Comparison of ENCODE assay signal across 1 cellular context in the genomic region with DNA sequence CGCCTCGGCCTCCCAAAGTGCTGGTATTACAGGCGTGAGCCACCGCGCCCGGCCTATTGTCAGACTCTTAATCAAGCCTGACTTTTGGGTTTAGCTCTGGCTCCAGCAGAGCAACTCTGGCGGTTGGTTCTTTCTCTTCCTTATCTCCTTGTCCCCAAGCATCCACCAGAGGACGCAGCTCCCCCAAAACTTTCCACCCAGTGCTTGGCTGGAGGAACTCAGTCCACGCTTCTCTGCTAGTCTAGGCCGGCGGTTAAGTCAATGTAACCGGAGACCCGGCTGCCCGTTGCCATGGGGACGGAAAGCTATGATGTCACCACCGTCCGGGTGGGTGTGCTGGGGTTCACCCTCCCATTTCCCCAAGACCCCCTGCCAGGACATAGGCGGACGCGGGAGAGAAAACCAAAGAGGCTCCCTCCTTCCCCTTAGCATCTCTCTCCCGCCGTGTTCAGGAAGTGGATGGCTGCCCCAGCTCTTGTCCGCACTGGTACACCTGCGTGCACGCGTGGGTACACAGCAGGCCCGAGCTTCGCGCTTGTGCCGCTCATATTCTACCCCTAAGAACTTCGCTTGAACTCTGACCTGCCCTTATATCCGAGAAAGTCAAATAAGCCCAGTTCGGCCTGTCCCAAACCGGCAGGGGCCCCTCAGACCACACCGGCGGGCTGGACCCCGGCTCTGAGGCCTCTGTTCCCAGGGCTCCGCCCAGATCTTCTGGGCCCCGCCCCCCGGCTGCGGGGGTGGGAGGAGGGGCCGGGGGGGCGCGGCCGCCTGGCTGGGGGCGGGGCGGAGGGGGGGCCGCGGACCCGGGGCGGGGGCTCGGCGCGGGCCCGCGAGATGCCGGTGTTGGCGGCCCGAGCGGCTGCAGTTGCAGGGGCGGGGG.
TF ChIP-seq lines count a peak whose summit lies in the region.

A gene with protein sequence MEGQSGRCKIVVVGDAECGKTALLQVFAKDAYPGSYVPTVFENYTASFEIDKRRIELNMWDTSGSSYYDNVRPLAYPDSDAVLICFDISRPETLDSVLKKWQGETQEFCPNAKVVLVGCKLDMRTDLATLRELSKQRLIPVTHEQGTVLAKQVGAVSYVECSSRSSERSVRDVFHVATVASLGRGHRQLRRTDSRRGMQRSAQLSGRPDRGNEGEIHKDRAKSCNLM (plus strand): TSS at position 825 of the 883 bp plus-strand sequence. CDS start 117 bp downstream, outside the sequence.

TF ChIP-seq in HepG2, 621 proteins besides CTCF, POLR2A, EP300 and RAD21 (continued from another document and continues in another):
- TF ChIP-seq EED (CRISPR knock-in tag; IDR thresholded peaks at IDR 0.05): no peak
- TF ChIP-seq, protein P1, sequence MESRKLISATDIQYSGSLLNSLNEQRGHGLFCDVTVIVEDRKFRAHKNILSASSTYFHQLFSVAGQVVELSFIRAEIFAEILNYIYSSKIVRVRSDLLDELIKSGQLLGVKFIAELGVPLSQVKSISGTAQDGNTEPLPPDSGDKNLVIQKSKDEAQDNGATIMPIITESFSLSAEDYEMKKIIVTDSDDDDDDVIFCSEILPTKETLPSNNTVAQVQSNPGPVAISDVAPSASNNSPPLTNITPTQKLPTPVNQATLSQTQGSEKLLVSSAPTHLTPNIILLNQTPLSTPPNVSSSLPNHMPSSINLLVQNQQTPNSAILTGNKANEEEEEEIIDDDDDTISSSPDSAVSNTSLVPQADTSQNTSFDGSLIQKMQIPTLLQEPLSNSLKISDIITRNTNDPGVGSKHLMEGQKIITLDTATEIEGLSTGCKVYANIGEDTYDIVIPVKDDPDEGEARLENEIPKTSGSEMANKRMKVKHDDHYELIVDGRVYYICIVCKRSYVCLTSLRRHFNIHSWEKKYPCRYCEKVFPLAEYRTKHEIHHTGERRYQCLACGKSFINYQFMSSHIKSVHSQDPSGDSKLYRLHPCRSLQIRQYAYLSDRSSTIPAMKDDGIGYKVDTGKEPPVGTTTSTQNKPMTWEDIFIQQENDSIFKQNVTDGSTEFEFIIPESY (CRISPR knock-in tag; IDR thresholded peaks at IDR 0.05): peak; percentile 87
- TF ChIP-seq, protein P2, sequence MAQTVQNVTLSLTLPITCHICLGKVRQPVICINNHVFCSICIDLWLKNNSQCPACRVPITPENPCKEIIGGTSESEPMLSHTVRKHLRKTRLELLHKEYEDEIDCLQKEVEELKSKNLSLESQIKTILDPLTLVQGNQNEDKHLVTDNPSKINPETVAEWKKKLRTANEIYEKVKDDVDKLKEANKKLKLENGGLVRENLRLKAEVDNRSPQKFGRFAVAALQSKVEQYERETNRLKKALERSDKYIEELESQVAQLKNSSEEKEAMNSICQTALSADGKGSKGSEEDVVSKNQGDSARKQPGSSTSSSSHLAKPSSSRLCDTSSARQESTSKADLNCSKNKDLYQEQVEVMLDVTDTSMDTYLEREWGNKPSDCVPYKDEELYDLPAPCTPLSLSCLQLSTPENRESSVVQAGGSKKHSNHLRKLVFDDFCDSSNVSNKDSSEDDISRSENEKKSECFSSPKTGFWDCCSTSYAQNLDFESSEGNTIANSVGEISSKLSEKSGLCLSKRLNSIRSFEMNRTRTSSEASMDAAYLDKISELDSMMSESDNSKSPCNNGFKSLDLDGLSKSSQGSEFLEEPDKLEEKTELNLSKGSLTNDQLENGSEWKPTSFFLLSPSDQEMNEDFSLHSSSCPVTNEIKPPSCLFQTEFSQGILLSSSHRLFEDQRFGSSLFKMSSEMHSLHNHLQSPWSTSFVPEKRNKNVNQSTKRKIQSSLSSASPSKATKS (CRISPR knock-in tag; IDR thresholded peaks at IDR 0.05): no peak
- no peak for TF ChIP-seq ZNF850 (CRISPR knock-in tag; conservative IDR thresholded peaks at IDR 0.05)
- no peak for TF ChIP-seq ZNF564 (CRISPR knock-in tag; IDR thresholded peaks at IDR 0.05)
- TF ChIP-seq, protein P3, sequence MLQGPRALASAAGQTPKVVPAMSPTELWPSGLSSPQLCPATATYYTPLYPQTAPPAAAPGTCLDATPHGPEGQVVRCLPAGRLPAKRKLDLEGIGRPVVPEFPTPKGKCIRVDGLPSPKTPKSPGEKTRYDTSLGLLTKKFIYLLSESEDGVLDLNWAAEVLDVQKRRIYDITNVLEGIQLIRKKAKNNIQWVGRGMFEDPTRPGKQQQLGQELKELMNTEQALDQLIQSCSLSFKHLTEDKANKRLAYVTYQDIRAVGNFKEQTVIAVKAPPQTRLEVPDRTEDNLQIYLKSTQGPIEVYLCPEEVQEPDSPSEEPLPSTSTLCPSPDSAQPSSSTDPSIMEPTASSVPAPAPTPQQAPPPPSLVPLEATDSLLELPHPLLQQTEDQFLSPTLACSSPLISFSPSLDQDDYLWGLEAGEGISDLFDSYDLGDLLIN (CRISPR knock-in tag; IDR thresholded peaks at IDR 0.05; ENCODE audit: borderline replicate concordance): no peak
- no peak for TF ChIP-seq ZNF816 (CRISPR knock-in tag; IDR thresholded peaks at IDR 0.05; ENCODE audit: borderline replicate concordance)
- TF ChIP-seq RBM22 (optimal IDR thresholded peaks at IDR 0.05; ENCODE audit: low read length): peak; percentile 54
- TF ChIP-seq, protein P4, sequence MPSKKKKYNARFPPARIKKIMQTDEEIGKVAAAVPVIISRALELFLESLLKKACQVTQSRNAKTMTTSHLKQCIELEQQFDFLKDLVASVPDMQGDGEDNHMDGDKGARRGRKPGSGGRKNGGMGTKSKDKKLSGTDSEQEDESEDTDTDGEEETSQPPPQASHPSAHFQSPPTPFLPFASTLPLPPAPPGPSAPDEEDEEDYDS (CRISPR knock-in tag; IDR thresholded peaks at IDR 0.05): peak; percentile 47; the same call in 1 of the 2 replicates
- TF ChIP-seq ZNF451 (CRISPR knock-in tag; IDR thresholded peaks at IDR 0.05): 0 out of 2 replicates have a peak, but pooled peaks have one; percentile 16
- TF ChIP-seq, protein P5, sequence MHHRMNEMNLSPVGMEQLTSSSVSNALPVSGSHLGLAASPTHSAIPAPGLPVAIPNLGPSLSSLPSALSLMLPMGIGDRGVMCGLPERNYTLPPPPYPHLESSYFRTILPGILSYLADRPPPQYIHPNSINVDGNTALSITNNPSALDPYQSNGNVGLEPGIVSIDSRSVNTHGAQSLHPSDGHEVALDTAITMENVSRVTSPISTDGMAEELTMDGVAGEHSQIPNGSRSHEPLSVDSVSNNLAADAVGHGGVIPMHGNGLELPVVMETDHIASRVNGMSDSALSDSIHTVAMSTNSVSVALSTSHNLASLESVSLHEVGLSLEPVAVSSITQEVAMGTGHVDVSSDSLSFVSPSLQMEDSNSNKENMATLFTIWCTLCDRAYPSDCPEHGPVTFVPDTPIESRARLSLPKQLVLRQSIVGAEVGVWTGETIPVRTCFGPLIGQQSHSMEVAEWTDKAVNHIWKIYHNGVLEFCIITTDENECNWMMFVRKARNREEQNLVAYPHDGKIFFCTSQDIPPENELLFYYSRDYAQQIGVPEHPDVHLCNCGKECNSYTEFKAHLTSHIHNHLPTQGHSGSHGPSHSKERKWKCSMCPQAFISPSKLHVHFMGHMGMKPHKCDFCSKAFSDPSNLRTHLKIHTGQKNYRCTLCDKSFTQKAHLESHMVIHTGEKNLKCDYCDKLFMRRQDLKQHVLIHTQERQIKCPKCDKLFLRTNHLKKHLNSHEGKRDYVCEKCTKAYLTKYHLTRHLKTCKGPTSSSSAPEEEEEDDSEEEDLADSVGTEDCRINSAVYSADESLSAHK (CRISPR knock-in tag; IDR thresholded peaks at IDR 0.05; ENCODE audit: borderline replicate concordance): peak; percentile 87; the same call in 1 of the 2 replicates
- TF ChIP-seq, protein P6, sequence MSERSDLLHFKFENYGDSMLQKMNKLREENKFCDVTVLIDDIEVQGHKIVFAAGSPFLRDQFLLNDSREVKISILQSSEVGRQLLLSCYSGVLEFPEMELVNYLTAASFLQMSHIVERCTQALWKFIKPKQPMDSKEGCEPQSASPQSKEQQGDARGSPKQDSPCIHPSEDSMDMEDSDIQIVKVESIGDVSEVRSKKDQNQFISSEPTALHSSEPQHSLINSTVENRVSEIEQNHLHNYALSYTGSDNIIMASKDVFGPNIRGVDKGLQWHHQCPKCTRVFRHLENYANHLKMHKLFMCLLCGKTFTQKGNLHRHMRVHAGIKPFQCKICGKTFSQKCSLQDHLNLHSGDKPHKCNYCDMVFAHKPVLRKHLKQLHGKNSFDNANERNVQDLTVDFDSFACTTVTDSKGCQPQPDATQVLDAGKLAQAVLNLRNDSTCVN (CRISPR knock-in tag; IDR thresholded peaks at IDR 0.05; ENCODE audit: borderline replicate concordance): peak; percentile 77; the same call in 1 of the 2 replicates
- TF ChIP-seq, protein P7, sequence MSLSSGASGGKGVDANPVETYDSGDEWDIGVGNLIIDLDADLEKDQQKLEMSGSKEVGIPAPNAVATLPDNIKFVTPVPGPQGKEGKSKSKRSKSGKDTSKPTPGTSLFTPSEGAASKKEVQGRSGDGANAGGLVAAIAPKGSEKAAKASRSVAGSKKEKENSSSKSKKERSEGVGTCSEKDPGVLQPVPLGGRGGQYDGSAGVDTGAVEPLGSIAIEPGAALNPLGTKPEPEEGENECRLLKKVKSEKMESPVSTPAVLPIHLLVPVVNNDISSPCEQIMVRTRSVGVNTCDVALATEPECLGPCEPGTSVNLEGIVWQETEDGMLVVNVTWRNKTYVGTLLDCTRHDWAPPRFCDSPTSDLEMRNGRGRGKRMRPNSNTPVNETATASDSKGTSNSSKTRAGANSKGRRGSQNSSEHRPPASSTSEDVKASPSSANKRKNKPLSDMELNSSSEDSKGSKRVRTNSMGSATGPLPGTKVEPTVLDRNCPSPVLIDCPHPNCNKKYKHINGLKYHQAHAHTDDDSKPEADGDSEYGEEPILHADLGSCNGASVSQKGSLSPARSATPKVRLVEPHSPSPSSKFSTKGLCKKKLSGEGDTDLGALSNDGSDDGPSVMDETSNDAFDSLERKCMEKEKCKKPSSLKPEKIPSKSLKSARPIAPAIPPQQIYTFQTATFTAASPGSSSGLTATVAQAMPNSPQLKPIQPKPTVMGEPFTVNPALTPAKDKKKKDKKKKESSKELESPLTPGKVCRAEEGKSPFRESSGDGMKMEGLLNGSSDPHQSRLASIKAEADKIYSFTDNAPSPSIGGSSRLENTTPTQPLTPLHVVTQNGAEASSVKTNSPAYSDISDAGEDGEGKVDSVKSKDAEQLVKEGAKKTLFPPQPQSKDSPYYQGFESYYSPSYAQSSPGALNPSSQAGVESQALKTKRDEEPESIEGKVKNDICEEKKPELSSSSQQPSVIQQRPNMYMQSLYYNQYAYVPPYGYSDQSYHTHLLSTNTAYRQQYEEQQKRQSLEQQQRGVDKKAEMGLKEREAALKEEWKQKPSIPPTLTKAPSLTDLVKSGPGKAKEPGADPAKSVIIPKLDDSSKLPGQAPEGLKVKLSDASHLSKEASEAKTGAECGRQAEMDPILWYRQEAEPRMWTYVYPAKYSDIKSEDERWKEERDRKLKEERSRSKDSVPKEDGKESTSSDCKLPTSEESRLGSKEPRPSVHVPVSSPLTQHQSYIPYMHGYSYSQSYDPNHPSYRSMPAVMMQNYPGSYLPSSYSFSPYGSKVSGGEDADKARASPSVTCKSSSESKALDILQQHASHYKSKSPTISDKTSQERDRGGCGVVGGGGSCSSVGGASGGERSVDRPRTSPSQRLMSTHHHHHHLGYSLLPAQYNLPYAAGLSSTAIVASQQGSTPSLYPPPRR (CRISPR knock-in tag; IDR thresholded peaks at IDR 0.05; ENCODE audit: borderline replicate concordance): peak; percentile 53; the same call in 1 of the 2 replicates
- TF ChIP-seq CHD2 (IDR thresholded peaks at IDR 0.05; ENCODE audit: low read depth, low read length): no peak
- peak; percentile 61 for TF ChIP-seq PHF8 (CRISPR knock-in tag; IDR thresholded peaks at IDR 0.05)
- 0 out of 2 replicates have a peak, but pooled peaks have one; percentile 46 for TF ChIP-seq HOXD1 (CRISPR knock-in tag; IDR thresholded peaks at IDR 0.05)
- no peak for TF ChIP-seq NFE2 (CRISPR knock-in tag; IDR thresholded peaks at IDR 0.05)
- peak; percentile 69; the same call in 1 of the 2 replicates for TF ChIP-seq SMAD3 (CRISPR knock-in tag; IDR thresholded peaks at IDR 0.05)
- TF ChIP-seq, protein P8, sequence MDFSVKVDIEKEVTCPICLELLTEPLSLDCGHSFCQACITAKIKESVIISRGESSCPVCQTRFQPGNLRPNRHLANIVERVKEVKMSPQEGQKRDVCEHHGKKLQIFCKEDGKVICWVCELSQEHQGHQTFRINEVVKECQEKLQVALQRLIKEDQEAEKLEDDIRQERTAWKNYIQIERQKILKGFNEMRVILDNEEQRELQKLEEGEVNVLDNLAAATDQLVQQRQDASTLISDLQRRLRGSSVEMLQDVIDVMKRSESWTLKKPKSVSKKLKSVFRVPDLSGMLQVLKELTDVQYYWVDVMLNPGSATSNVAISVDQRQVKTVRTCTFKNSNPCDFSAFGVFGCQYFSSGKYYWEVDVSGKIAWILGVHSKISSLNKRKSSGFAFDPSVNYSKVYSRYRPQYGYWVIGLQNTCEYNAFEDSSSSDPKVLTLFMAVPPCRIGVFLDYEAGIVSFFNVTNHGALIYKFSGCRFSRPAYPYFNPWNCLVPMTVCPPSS (IDR thresholded peaks at IDR 0.05): no peak
- no peak for TF ChIP-seq PHB2 (IDR thresholded peaks at IDR 0.05; ENCODE audit: partially characterized antibody)
- TF ChIP-seq ZMYM4 (CRISPR knock-in tag; IDR thresholded peaks at IDR 0.05): peak; percentile 65; the same call in 1 of the 2 replicates
- no peak for TF ChIP-seq NONO (IDR thresholded peaks at IDR 0.05)
- 0 out of 2 replicates have a peak, but pooled peaks have one; percentile 23 for TF ChIP-seq NONO (CRISPR knock-in tag; conservative IDR thresholded peaks at IDR 0.05)
- no peak for TF ChIP-seq AGO2 (optimal IDR thresholded peaks at IDR 0.05; ENCODE audit: low read depth, low read length)
- no peak for TF ChIP-seq POLR2G (IDR thresholded peaks at IDR 0.05; ENCODE audit: low read depth, low read length)
- TF ChIP-seq ZFAT (CRISPR knock-in tag; conservative IDR thresholded peaks at IDR 0.05): no peak
- no peak for TF ChIP-seq ZNF746 (CRISPR knock-in tag; IDR thresholded peaks at IDR 0.05)
- no peak for TF ChIP-seq SRSF9 (IDR thresholded peaks at IDR 0.05; ENCODE audit: borderline replicate concordance, insufficient read depth, low read depth, low read length, poor library complexity, severe bottlenecking)
- TF ChIP-seq ZSCAN21 (CRISPR knock-in tag; IDR thresholded peaks at IDR 0.05; ENCODE audit: borderline replicate concordance): peak; percentile 100
- peak; percentile 43; the same call in 1 of the 2 replicates for TF ChIP-seq PHF20 (CRISPR knock-in tag; IDR thresholded peaks at IDR 0.05)
- TF ChIP-seq, protein P9, sequence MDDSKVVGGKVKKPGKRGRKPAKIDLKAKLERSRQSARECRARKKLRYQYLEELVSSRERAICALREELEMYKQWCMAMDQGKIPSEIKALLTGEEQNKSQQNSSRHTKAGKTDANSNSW (CRISPR knock-in tag; IDR thresholded peaks at IDR 0.05; ENCODE audit: borderline replicate concordance): no peak
- peak; percentile 96 for TF ChIP-seq RFX3 (CRISPR knock-in tag; IDR thresholded peaks at IDR 0.05)
- TF ChIP-seq ZNF343 (CRISPR knock-in tag; IDR thresholded peaks at IDR 0.05): 0 out of 2 replicates have a peak, but pooled peaks have one; percentile 73
- no peak for TF ChIP-seq MYNN (CRISPR knock-in tag; IDR thresholded peaks at IDR 0.05; ENCODE audit: low read depth)
- peak; percentile 44; the same call in 1 of the 2 replicates for TF ChIP-seq ZNF768 (CRISPR knock-in tag; IDR thresholded peaks at IDR 0.05)
- no peak for TF ChIP-seq ZNF543 (CRISPR knock-in tag; IDR thresholded peaks at IDR 0.05)
- no peak for TF ChIP-seq HES4 (CRISPR knock-in tag; IDR thresholded peaks at IDR 0.05; ENCODE audit: borderline replicate concordance)
